In genomic region chr3:52150860-52151259, GRCh38 we compare ENCODE assay signal across 14 cellular contexts. TPM values are rescaled to one million over a fixed set of nuclear protein-coding genes. Genes with fewer than 3 reads are reported as not detected.
DNase-seq lines count a peak whose midpoint lies in the region; TF ChIP-seq lines count a peak whose summit lies in the region.
"Had no signal": no experiment of that assay in that cellular context is flagged by ENCODE, and none has a peak within 500 bp of the region (broad histone marks: within the 10 kb centered on the region; RNA-seq: fewer than 3 reads in every experiment).

No MANE protein-coding gene starts in this region.

- DNase-seq in mesendoderm, result no peak
- peak; percentile 52 to 58 for DNase-seq in vagina (ENCODE audit: extremely low spot score in 2 of 2)
- DNase-seq in amygdala (lab: John Stamatoyannopoulos, UW), result no peak
- no peak for DNase-seq in tibial artery
- DNase-seq: C1 segment of cervical spinal cord; CD4-positive, alpha-beta T cell; DMS153; DMS79; GDM1; GM23248; IMR-90 had no signal

- H3K79me2 ChIP-seq in Loucy (ENCODE audit: insufficient read depth, low read length), result peaks cover 39% of the 10 kb centered on the region
- no peaks in the 10 kb centered on the region for H3K79me2 ChIP-seq in mesendoderm (ENCODE audit: control insufficient read depth, insufficient read depth, low read length)

- H3F3A ChIP-seq in Loucy (ENCODE audit: low read depth), result no peaks in the 10 kb centered on the region

- H3K4me2 ChIP-seq in BLaER1, result no peak overlapping the region
- H3K4me2 ChIP-seq in Loucy (ENCODE audit: low read depth, low read length, poor library complexity, severe bottlenecking), result peak overlapping the region; percentile 28
- no peak overlapping the region for H3K4me2 ChIP-seq in mesendoderm (ENCODE audit: low read length)

- H3K23ac ChIP-seq in mesendoderm (ENCODE audit: low read length), result no peak overlapping the region

- no peak overlapping the region for H2BK15ac ChIP-seq in mesendoderm (replicated peaks; ENCODE audit: low read depth)

- H4K8ac ChIP-seq in mesendoderm (ENCODE audit: low read depth, low read length), result no peak overlapping the region

- H3K4me3 ChIP-seq in BLaER1, result no peak overlapping the region
- H3K4me3 ChIP-seq in Loucy (ENCODE audit: low read length, poor library complexity, severe bottlenecking), result no peak overlapping the region
- no peak overlapping the region for H3K4me3 ChIP-seq in mesendoderm (ENCODE audit: low read length)
- no peak overlapping the region for H3K4me3 ChIP-seq in vagina
- H3K4me3 ChIP-seq in tibial artery, result no peak overlapping the region
- H3K4me3 ChIP-seq: GM23248, HAP-1 had no signal

- intact Hi-C loops in vagina (cut with DNase I), result no loop called here
- intact Hi-C loops in tibial artery (cut with DNase I; ENCODE audit: low total_unique reads), result no loop called here

- no peaks in the 10 kb centered on the region for H3K9me2 ChIP-seq in Loucy (replicated peaks; ENCODE audit: low read depth, low read length)

- H3K18ac ChIP-seq in mesendoderm (ENCODE audit: low read length), result no peak overlapping the region

- H3K4ac ChIP-seq in mesendoderm (ENCODE audit: low read depth, low read length), result no peak overlapping the region

- H2BK120ac ChIP-seq in mesendoderm (ENCODE audit: low read depth, low read length), result no peak overlapping the region

- no peaks in the 10 kb centered on the region for H3K27me3 ChIP-seq in BLaER1
- no peaks in the 10 kb centered on the region for H3K27me3 ChIP-seq in Loucy (ENCODE audit: insufficient read depth, low read length, poor library complexity, severe bottlenecking)
- H3K27me3 ChIP-seq in mesendoderm (ENCODE audit: insufficient read depth, low read length, poor library complexity), result no peaks in the 10 kb centered on the region
- H3K27me3 ChIP-seq in vagina, result no peaks in the 10 kb centered on the region
- no peaks in the 10 kb centered on the region for H3K27me3 ChIP-seq in tibial artery

- no peak overlapping the region for H2BK5ac ChIP-seq in mesendoderm (ENCODE audit: low read length)

- H3K27ac ChIP-seq in BLaER1, result no peak overlapping the region
- H3K27ac ChIP-seq in mesendoderm (ENCODE audit: low read depth, low read length), result no peak overlapping the region
- H3K27ac ChIP-seq in vagina, result no peak overlapping the region
- no peak overlapping the region for H3K27ac ChIP-seq in tibial artery
- H3K27ac ChIP-seq: GM23248 had no signal

- no peaks in the 10 kb centered on the region for H3K9me3 ChIP-seq in BLaER1
- H3K9me3 ChIP-seq in Loucy (ENCODE audit: insufficient read depth, low read depth, low read length), result no peaks in the 10 kb centered on the region
- H3K9me3 ChIP-seq in vagina, result no peaks in the 10 kb centered on the region
- no peaks in the 10 kb centered on the region for H3K9me3 ChIP-seq in tibial artery
- H3K9me3 ChIP-seq: HAP-1 had no signal

- TF ChIP-seq CTCF in Loucy (conservative IDR thresholded peaks at IDR 0.05; ENCODE audit: low read length) (no peak), vagina (IDR thresholded peaks at IDR 0.05) (no peak), tibial artery (IDR thresholded peaks at IDR 0.05) (no peak)

- peaks cover 22% of the 10 kb centered on the region for H3K4me1 ChIP-seq in BLaER1
- H3K4me1 ChIP-seq in Loucy (ENCODE audit: insufficient read depth, low read length, poor library complexity, severe bottlenecking), result peaks cover 22% of the 10 kb centered on the region
- peaks cover 4% of the 10 kb centered on the region for H3K4me1 ChIP-seq in mesendoderm (ENCODE audit: control insufficient read depth, low read depth, low read length)
- H3K4me1 ChIP-seq in vagina, result peaks cover 11% of the 10 kb centered on the region
- H3K4me1 ChIP-seq in tibial artery, result peaks cover 0 to 15% (median 11%) of the 10 kb centered on the region in 4 donors

- H4K20me1 ChIP-seq in BLaER1 (no peaks in the 10 kb centered on the region), Loucy (ENCODE audit: insufficient read depth, low read length, poor library complexity, severe bottlenecking) (peaks cover 4% of the 10 kb centered on the region)

- H2AFZ ChIP-seq in Loucy (ENCODE audit: low read length), result no peak overlapping the region
- H2AFZ ChIP-seq: GM23248 had no signal

- WGBS in mesendoderm (ENCODE audit: extremely low coverage, insufficient coverage, low lambda C conversion rate), result no CpG with 5 or more reads among the region's 4 CpGs

- peaks cover 55% of the 10 kb centered on the region for H3K36me3 ChIP-seq in BLaER1
- H3K36me3 ChIP-seq in Loucy (ENCODE audit: insufficient read depth, low read length), result peaks cover 37% of the 10 kb centered on the region; the same call in 1 of the 2 replicates
- no peaks in the 10 kb centered on the region for H3K36me3 ChIP-seq in mesendoderm (ENCODE audit: control insufficient read depth, insufficient read depth, low read length)
- no peaks in the 10 kb centered on the region for H3K36me3 ChIP-seq in vagina
- no peaks in the 10 kb centered on the region for H3K36me3 ChIP-seq in tibial artery

- H3K79me1 ChIP-seq in mesendoderm (ENCODE audit: low read length), result peaks cover 6% of the 10 kb centered on the region

- H4K5ac ChIP-seq in mesendoderm (ENCODE audit: low read length), result no peak overlapping the region

- peak overlapping the region; percentile 11 for H3K56ac ChIP-seq in mesendoderm (ENCODE audit: low read length)

- no peak for TF ChIP-seq POLR2A in vagina (IDR thresholded peaks at IDR 0.05)

- no peak overlapping the region for H2AK5ac ChIP-seq in mesendoderm (ENCODE audit: low read length)

- H3K9ac ChIP-seq in BLaER1, result peak overlapping the region; percentile 27
- H3K9ac ChIP-seq in Loucy (ENCODE audit: low read depth, low read length, poor library complexity, severe bottlenecking), result peak overlapping the region; percentile 49
- no peak overlapping the region for H3K9ac ChIP-seq in mesendoderm (ENCODE audit: low read length)
- H3K9ac ChIP-seq: GM23248 had no signal

RNA-seq across cellular contexts. Expression of gene POC1A, which starts 3.4 kb away (rescaled TPM):
- 14.1 TPM for polyA plus RNA-seq in mesendoderm (2013, experiment 1 of 2)
- 13.8 TPM for polyA plus RNA-seq in mesendoderm (2013, experiment 2 of 2)
- total RNA-seq in vagina, result 0.74 TPM

RNA-seq across cellular contexts. Expression of gene ALAS1, which starts 47.1 kb away (rescaled TPM):
- 27.9 TPM for polyA plus RNA-seq in mesendoderm (2013, experiment 1 of 2)
- polyA plus RNA-seq in mesendoderm (2013, experiment 2 of 2), result 28.4 TPM
- total RNA-seq in vagina, result 41.5 TPM

Comparison
In these comparisons a context has a peak if more than half of its experiments do, and no peak if none do; other contexts are left out.
1. DNase-seq: peak in vagina (2 of 2); none in mesendoderm (single experiment), amygdala (0 of 56) and tibial artery (0 of 2).